In genomic region chr16:78496189-78496588, GRCh38 we compare ENCODE assay signal across 8 cellular contexts.
"Had no signal": no experiment of that assay in that cellular context is flagged by ENCODE, and none has a peak within 500 bp of the region (broad histone marks: within the 10 kb centered on the region; RNA-seq: fewer than 3 reads in every experiment).

No MANE protein-coding gene starts in this region.

- ATAC-seq: GM12878 had no signal

- H3K4me3 ChIP-seq: GM12878 had no signal

- DNase-seq: GDM1, GF-D8 had no signal

- FAIRE-seq: G401.6, GM12878, GM12891, GM12892, GM18507, GM19239 had no signal
